Comparison of ENCODE assay signal across 14 cellular contexts in the genomic region with DNA sequence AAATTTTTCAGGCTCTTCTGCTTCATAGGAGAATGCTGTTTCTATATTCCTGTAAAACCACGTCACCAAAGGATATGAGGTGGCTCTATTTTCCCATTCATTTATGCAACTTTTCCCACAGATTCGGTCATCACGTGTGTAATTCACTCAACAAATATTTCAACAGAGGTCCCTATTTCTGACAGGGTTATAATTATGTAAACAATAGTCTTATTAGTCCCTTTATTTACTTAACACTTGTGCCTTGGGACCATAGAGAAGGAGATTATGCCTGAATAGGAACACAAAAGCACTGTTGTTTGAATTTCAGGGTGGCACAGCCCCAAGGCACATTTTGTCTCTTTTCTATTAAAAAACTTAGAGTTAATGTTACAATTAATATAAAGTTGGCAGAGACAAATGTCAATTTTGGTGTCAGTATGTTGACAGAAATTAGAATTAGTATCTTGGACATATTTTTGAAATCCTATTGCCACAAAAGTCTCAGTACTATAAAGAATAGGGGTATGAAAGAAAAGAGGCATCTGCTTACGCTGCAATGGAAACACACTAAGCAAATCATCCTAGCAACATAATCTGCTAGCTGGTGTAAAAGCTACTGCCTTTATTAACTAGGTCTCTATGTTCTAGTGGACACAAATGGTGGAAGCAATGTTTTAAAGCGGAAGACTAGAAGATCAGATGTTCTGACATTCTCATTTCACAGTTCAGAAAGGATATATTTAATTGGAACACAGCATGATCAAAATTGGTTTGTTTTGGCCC.
DNase-seq lines count a peak whose midpoint lies in the region; ATAC-seq and TF ChIP-seq lines count a peak whose summit lies in the region.
"Had no signal": no experiment of that assay in that cellular context is flagged by ENCODE, and none has a peak within 500 bp of the region (broad histone marks: within the 10 kb centered on the region; RNA-seq: fewer than 3 reads in every experiment).

No MANE protein-coding gene starts in this region.

- no peak overlapping the region for H3K4me3 ChIP-seq in osteoblast (ENCODE audit: insufficient read depth, low read length)
- H3K4me3 ChIP-seq: ovary had no signal

- no peak for TF ChIP-seq CTCF in osteoblast (IDR thresholded peaks at IDR 0.05; ENCODE audit: extremely low read depth, low read depth, low read length)
- no peak for TF ChIP-seq CTCF in activated CD8-positive, alpha-beta T cell treated with anti-CD3 and anti-CD28 coated beads for 36 hours (IDR thresholded peaks at IDR 0.05)

- H3K27me3 Mint-ChIP-seq in activated CD8-positive, alpha-beta T cell treated with anti-CD3 and anti-CD28 coated beads for 36 hours, result no peaks in the 10 kb centered on the region
- H3K27me3 Mint-ChIP-seq: activated CD4-positive, alpha-beta T cell treated with anti-CD3 and anti-CD28 coated beads for 36 hours; activated naive CD8-positive, alpha-beta T cell had no signal

- H3K9me3 ChIP-seq in osteoblast (ENCODE audit: low read depth, low read length), result no peaks in the 10 kb centered on the region
- H3K9me3 ChIP-seq: ovary had no signal

- H3K4me2 ChIP-seq in osteoblast (ENCODE audit: insufficient read depth, low read length), result no peak overlapping the region

- no peaks in the 10 kb centered on the region for H4K20me1 ChIP-seq in osteoblast (ENCODE audit: insufficient read depth, low read length)

- H3K36me3 Mint-ChIP-seq in activated CD8-positive, alpha-beta T cell treated with anti-CD3 and anti-CD28 coated beads for 36 hours (ENCODE audit: low read depth), result peaks cover 2% of the 10 kb centered on the region

- intact Hi-C loops in activated CD8-positive, alpha-beta T cell treated with anti-CD3 and anti-CD28 coated beads for 36 hours (cut with micrococcal nuclease), result no loop called here

- DNase-seq in HCEC 1CT, result peak; percentile 80
- DNase-seq in NCI-H2081 (lab: John Stamatoyannopoulos, UW), result peak; percentile 64 to 85
- DNase-seq in caudate nucleus (lab: John Stamatoyannopoulos, UW), result no peak
- no peak for DNase-seq in osteoblast (ENCODE audit: insufficient read length, low spot score, missing footprints)
- no peak for DNase-seq in activated CD8-positive, alpha-beta T cell treated with anti-CD3 and anti-CD28 coated beads for 36 hours
- no peak for DNase-seq in DMS79 (lab: John Stamatoyannopoulos, UW)
- DNase-seq in glomerular visceral epithelial cell (ENCODE audit: extremely low spot score), result no peak
- DNase-seq: activated CD4-positive, alpha-beta T cell treated with anti-CD3 and anti-CD28 coated beads for 36 hours; KBM-7; kidney glomerular epithelial cell; ovary had no signal

- H2AFZ ChIP-seq in osteoblast (ENCODE audit: low read length), result no peak overlapping the region

- H3K4me3 Mint-ChIP-seq in activated CD8-positive, alpha-beta T cell treated with anti-CD3 and anti-CD28 coated beads for 36 hours, result no peak overlapping the region
- H3K4me3 Mint-ChIP-seq: activated CD4-positive, alpha-beta T cell treated with anti-CD3 and anti-CD28 coated beads for 36 hours; activated naive CD8-positive, alpha-beta T cell had no signal

- ATAC-seq in activated CD8-positive, alpha-beta T cell treated with anti-CD3 and anti-CD28 coated beads for 36 hours, result no peak
- ATAC-seq in HG03175 (IDR thresholded peaks at IDR 0.05; ENCODE audit: unreplicated experiment), result no peak
- ATAC-seq: activated CD4-positive, alpha-beta T cell treated with anti-CD3 and anti-CD28 coated beads for 36 hours had no signal

- POLR2A ChIA-PET in activated CD8-positive, alpha-beta T cell treated with anti-CD3 and anti-CD28 coated beads for 36 hours (lab: Charles Lee), result no interaction called here

- CTCF ChIA-PET in activated CD8-positive, alpha-beta T cell treated with anti-CD3 and anti-CD28 coated beads for 36 hours (lab: Charles Lee), result no interaction called here

- peaks cover 4% of the 10 kb centered on the region for H3K36me3 ChIP-seq in osteoblast (ENCODE audit: insufficient read depth, low read length)
- H3K36me3 ChIP-seq: ovary had no signal

- H3K4me1 ChIP-seq in osteoblast (ENCODE audit: insufficient read depth, low read length), result peaks cover 8% of the 10 kb centered on the region

- H3K27me3 ChIP-seq in osteoblast (ENCODE audit: insufficient read depth, low read length), result no peaks in the 10 kb centered on the region
- H3K27me3 ChIP-seq: ovary had no signal

- no peaks in the 10 kb centered on the region for H3K4me1 Mint-ChIP-seq in activated CD8-positive, alpha-beta T cell treated with anti-CD3 and anti-CD28 coated beads for 36 hours (ENCODE audit: low read depth)
- H3K4me1 Mint-ChIP-seq: activated CD4-positive, alpha-beta T cell treated with anti-CD3 and anti-CD28 coated beads for 36 hours had no signal

- H3K27ac Mint-ChIP-seq in activated CD8-positive, alpha-beta T cell treated with anti-CD3 and anti-CD28 coated beads for 36 hours, result no peak overlapping the region
- H3K27ac Mint-ChIP-seq: activated CD4-positive, alpha-beta T cell treated with anti-CD3 and anti-CD28 coated beads for 36 hours; activated naive CD8-positive, alpha-beta T cell had no signal

- peak overlapping the region; percentile 88 for H3K27ac ChIP-seq in caudate nucleus (ENCODE audit: low read depth, low read length)
- peak overlapping the region; percentile 40 for H3K27ac ChIP-seq in osteoblast (ENCODE audit: low read depth, low read length)
- H3K27ac ChIP-seq: epithelial cell of prostate, ovary had no signal

- no peaks in the 10 kb centered on the region for H3K9me3 Mint-ChIP-seq in activated CD8-positive, alpha-beta T cell treated with anti-CD3 and anti-CD28 coated beads for 36 hours

- H3K79me2 ChIP-seq in osteoblast (ENCODE audit: insufficient read depth, low read length), result no peaks in the 10 kb centered on the region

Comparison
In these comparisons a context has a peak if more than half of its experiments do, and no peak if none do; other contexts are left out.
1. DNase-seq: peak in HCEC 1CT (single experiment) and NCI-H2081 (2 of 2); none in caudate nucleus (0 of 61), osteoblast (single experiment), activated CD8-positive, alpha-beta T cell treated with anti-CD3 and anti-CD28 coated beads for 36 hours (single experiment), DMS79 (single experiment) and glomerular visceral epithelial cell (single experiment).